12 cellular contexts compared by ENCODE assay signal in genomic region chr13:97122381-97122996, GRCh38.
DNase-seq lines count a peak whose midpoint lies in the region; ATAC-seq and TF ChIP-seq lines count a peak whose summit lies in the region.
"Had no signal": no experiment of that assay in that cellular context is flagged by ENCODE, and none has a peak within 500 bp of the region (broad histone marks: within the 10 kb centered on the region; RNA-seq: fewer than 3 reads in every experiment).

No MANE protein-coding gene starts in this region.

- TF ChIP-seq CTCF in foreskin fibroblast (IDR thresholded peaks at IDR 0.05; ENCODE audit: low read depth, low read length), result no peak

- H3K9ac ChIP-seq in adipocyte (ENCODE audit: low read length), result no peak overlapping the region

- peak overlapping the region; percentile 13 for H3K4me3 ChIP-seq in adipocyte (ENCODE audit: low read length)
- no peak overlapping the region for H3K4me3 ChIP-seq in foreskin fibroblast (ENCODE audit: low read depth in 1 of 2, low read length in 2 of 2)
- H3K4me3 ChIP-seq: HAP-1 had no signal

- peaks cover 52% of the 10 kb centered on the region for H3K4me1 ChIP-seq in adipocyte (ENCODE audit: control insufficient read depth, insufficient read depth, low read length)

- ATAC-seq in HG02852 (IDR thresholded peaks at IDR 0.05; ENCODE audit: unreplicated experiment), result no peak
- ATAC-seq in GM18909 (IDR thresholded peaks at IDR 0.05; ENCODE audit: poor library complexity, unreplicated experiment), result no peak
- ATAC-seq: activated CD8-positive, alpha-beta T cell treated with anti-CD3 and anti-CD28 coated beads for 36 hours had no signal

- no peaks in the 10 kb centered on the region for H3K27me3 ChIP-seq in adipocyte (replicated peaks; ENCODE audit: control insufficient read depth, insufficient read depth, low read length)

- no peaks in the 10 kb centered on the region for H3K9me3 ChIP-seq in adipocyte (ENCODE audit: control insufficient read depth, low read length)
- H3K9me3 ChIP-seq: HAP-1 had no signal

- DNase-seq in NCI-H748 (lab: John Stamatoyannopoulos, UW; ENCODE audit: unreplicated experiment), result peak; percentile 35
- no peak for DNase-seq in NCI-H748 treated with DMSO at 0.1 percent for 48 hours (lab: John Stamatoyannopoulos, UW)
- peak; percentile 81 for DNase-seq in adipocyte (ENCODE audit: low read depth)
- peak; percentile 53 to 78 for DNase-seq in foreskin fibroblast
- DNase-seq in activated CD4-positive, CD25-positive, alpha-beta regulatory T cell (lab: John Stamatoyannopoulos, UW), result no peak
- DNase-seq in epidermal melanocyte (ENCODE audit: insufficient read length, low spot score), result no peak
- DNase-seq: activated CD8-positive, alpha-beta T cell treated with anti-CD3 and anti-CD28 coated beads for 36 hours; activated naive CD4-positive, alpha-beta T cell treated with anti-CD3 and anti-CD28 coated beads, Interleukin-2, amount 50 U/mL, for 16 hours; effector CD4-positive, alpha-beta T cell had no signal

- no peaks in the 10 kb centered on the region for H3K36me3 ChIP-seq in adipocyte (ENCODE audit: control insufficient read depth, insufficient read depth, low read length, severe bottlenecking)
- H3K36me3 ChIP-seq: HAP-1 had no signal

Comparison
In these comparisons a context has a peak if more than half of its experiments do, and no peak if none do; other contexts are left out.
1. DNase-seq: peak in NCI-H748 (single experiment), adipocyte (single experiment) and foreskin fibroblast (2 of 2); none in NCI-H748 treated with DMSO at 0.1 percent for 48 hours (single experiment), activated CD4-positive, CD25-positive, alpha-beta regulatory T cell (0 of 4) and epidermal melanocyte (single experiment).